In the genomic region with DNA sequence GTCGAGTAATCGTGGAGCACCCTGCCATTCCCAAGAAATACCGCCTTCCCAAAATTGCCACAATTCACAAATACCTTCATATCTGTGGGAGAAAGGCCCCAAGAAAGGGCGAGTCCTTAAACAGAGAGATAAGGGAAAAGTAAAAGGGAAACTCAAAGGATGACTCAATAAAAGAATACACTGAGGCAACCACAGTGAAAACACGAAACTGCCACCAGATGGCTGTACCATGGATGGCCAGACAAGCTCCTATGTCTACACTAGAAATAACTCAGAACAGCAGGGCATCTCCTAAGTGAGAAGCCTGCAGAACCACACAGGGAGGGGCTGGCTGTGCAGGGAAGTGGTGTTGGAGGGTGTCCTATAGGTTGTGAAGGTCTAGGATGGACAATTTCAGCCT, we compare ENCODE assay signal across 11 cellular contexts. TPM values are rescaled to one million over a fixed set of nuclear protein-coding genes. Genes with fewer than 3 reads are reported as not detected.
DNase-seq lines count a peak whose midpoint lies in the region; ATAC-seq and TF ChIP-seq lines count a peak whose summit lies in the region.
"Had no signal": no experiment of that assay in that cellular context is flagged by ENCODE, and none has a peak within 500 bp of the region (broad histone marks: within the 10 kb centered on the region; RNA-seq: fewer than 3 reads in every experiment).

No MANE protein-coding gene starts in this region.

- peak; percentile 37 for TF ChIP-seq CTCF in cardiac muscle cell (IDR thresholded peaks at IDR 0.05; ENCODE audit: low read depth, low read length)
- no peak for TF ChIP-seq CTCF in heart left ventricle (IDR thresholded peaks at IDR 0.05)
- TF ChIP-seq CTCF in PC-3 (conservative IDR thresholded peaks at IDR 0.05; ENCODE audit: low read depth, low read length) = peak; percentile 48
- no peak for TF ChIP-seq CTCF in ascending aorta (IDR thresholded peaks at IDR 0.05)
- no peak for TF ChIP-seq CTCF in RWPE1 (conservative IDR thresholded peaks at IDR 0.05; ENCODE audit: low read depth)

- TF ChIP-seq POLR2A in heart left ventricle (IDR thresholded peaks at IDR 0.05) = no peak

- no peak overlapping the region for H2AFZ ChIP-seq in PC-3 (ENCODE audit: low read length)
- H2AFZ ChIP-seq: parathyroid adenoma had no signal

- BruUV-seq in PC-3 (replicated peaks; lab: Mats Ljungman, UMichigan) = no TSS peak

- WGBS in heart left ventricle, 4 donors = 85 to 90% (median 87%) methylated on average over 5 of the region's 5 CpGs

- H3K79me2 ChIP-seq in PC-3 (ENCODE audit: low read length) = no peaks in the 10 kb centered on the region
- H3K79me2 ChIP-seq: parathyroid adenoma had no signal

- no peaks in the 10 kb centered on the region for H4K20me1 ChIP-seq in PC-3 (ENCODE audit: low read length)

- no peak overlapping the region for H3K9ac ChIP-seq in PC-3 (ENCODE audit: low read length)
- H3K9ac ChIP-seq: parathyroid adenoma had no signal

- no peaks in the 10 kb centered on the region for H3F3A ChIP-seq in PC-3 (ENCODE audit: low read length, unreplicated experiment)

- H3K27ac ChIP-seq in cardiac muscle cell (no peak overlapping the region), heart left ventricle (no peak overlapping the region), PC-3 (ENCODE audit: low read length) (no peak overlapping the region), ascending aorta (no peak overlapping the region), RWPE1 (no peak overlapping the region)
- H3K27ac ChIP-seq: colonic mucosa, parathyroid adenoma had no signal

- no peak overlapping the region for H3K4me3 ChIP-seq in cardiac muscle cell
- H3K4me3 ChIP-seq in heart left ventricle = no peak overlapping the region
- no peak overlapping the region for H3K4me3 ChIP-seq in PC-3 (ENCODE audit: low read length)
- H3K4me3 ChIP-seq in ascending aorta = no peak overlapping the region
- H3K4me3 ChIP-seq: colonic mucosa had no signal

- H3K4me1 ChIP-seq in cardiac muscle cell (ENCODE audit: low read depth) (no peaks in the 10 kb centered on the region), heart left ventricle (peaks cover 0 to 10% (median 2%) of the 10 kb centered on the region in 12 donors), PC-3 (ENCODE audit: insufficient read depth, low read length) (peaks cover 37% of the 10 kb centered on the region), ascending aorta (no peaks in the 10 kb centered on the region)
- H3K4me1 ChIP-seq: colonic mucosa had no signal

- H3K9me3 ChIP-seq in cardiac muscle cell (ENCODE audit: low read depth) (no peaks in the 10 kb centered on the region), heart left ventricle (no peaks in the 10 kb centered on the region), PC-3 (ENCODE audit: low read length) (no peaks in the 10 kb centered on the region), ascending aorta (no peaks in the 10 kb centered on the region)
- H3K9me3 ChIP-seq: colonic mucosa had no signal

- intact Hi-C loops in heart left ventricle (cut with DNase I) = no loop called here
- intact Hi-C loops in PC-3 (cut with micrococcal nuclease) = loop anchor here (2.0 kb wide), 1 partner anchor 78 kb away; no protein-coding TSS in a partner anchor
- intact Hi-C loops in ascending aorta (cut with DNase I) = no loop called here

- H3K9me2 ChIP-seq in PC-3 (replicated peaks; ENCODE audit: low read length) = no peaks in the 10 kb centered on the region

- no peaks in the 10 kb centered on the region for H3K36me3 ChIP-seq in cardiac muscle cell
- H3K36me3 ChIP-seq in heart left ventricle = no peaks in the 10 kb centered on the region
- H3K36me3 ChIP-seq in PC-3 (ENCODE audit: low read depth, low read length) = no peaks in the 10 kb centered on the region
- no peaks in the 10 kb centered on the region for H3K36me3 ChIP-seq in ascending aorta
- H3K36me3 ChIP-seq: colonic mucosa had no signal

- H3K27me3 ChIP-seq in cardiac muscle cell (no peaks in the 10 kb centered on the region), heart left ventricle (no peaks in the 10 kb centered on the region), PC-3 (ENCODE audit: low read length) (no peaks in the 10 kb centered on the region), ascending aorta (no peaks in the 10 kb centered on the region)
- H3K27me3 ChIP-seq: colonic mucosa had no signal

- POLR2A ChIA-PET in PC-3 (lab: Charles Lee; ENCODE audit: unreplicated experiment) (interaction anchor here (0.6 kb wide), 1 partner anchor 10 kb away, joined by 3 read pairs; no protein-coding TSS in a partner anchor), RWPE1 (lab: Yijun Ruan, JAX; ENCODE audit: low non-redundant PET) (no interaction called here)

- no peak overlapping the region for H3K4me2 ChIP-seq in PC-3 (ENCODE audit: low read length)

- ATAC-seq in heart left ventricle (no peak), HG02678 (IDR thresholded peaks at IDR 0.05; ENCODE audit: unreplicated experiment) (peak; percentile 94), PC-3 (peak; percentile 28)

- CTCF ChIA-PET in PC-3 (lab: Charles Lee) (interaction anchor here (0.5 to 0.6 kb wide), 2 partner anchors 22 to 25 kb away, joined by 3 to 4 read pairs; a partner anchor contains a TSS), RWPE1 (lab: Yijun Ruan, JAX) (no interaction called here)

- DNase-seq in cardiac muscle cell (ENCODE audit: low read depth in 1 of 2, low spot score in 1 of 2) (peak in 1 of 2 donors; percentile 59), heart left ventricle (no peak), PC-3 (peak; percentile 52), cerebellum (ENCODE audit: low spot score) (no peak), ascending aorta (ENCODE audit: low spot score in 2 of 2) (no peak), RWPE1 (ENCODE audit: low spot score) (no peak)
- DNase-seq in stimulated activated CD8-positive, alpha-beta memory T cell treated with anti-CD3 and anti-CD28 coated beads, Interleukin-4, amount 100 ng/mL, for 48 hours = peak; percentile 37
- DNase-seq: Calu3, colonic mucosa had no signal

RNA-seq across cellular contexts. Expression of a gene that starts 25.0 kb away (rescaled TPM):
- 4.9 and 15.7 TPM in 2 replicates for total RNA-seq in cardiac muscle cell
- polyA plus RNA-seq in cardiac muscle cell = 6.0 and 10.8 TPM in 2 replicates
- total RNA-seq in heart left ventricle = 10 to 100 TPM in 3 of 9 donors, 1 to 10 TPM in 6; 3.1 to 16.8 (median 9.3) TPM
- 1 to 10 TPM; 1.4 to 5.5 TPM for polyA plus RNA-seq in heart left ventricle
- 7.5 and 9.6 TPM in 2 replicates for total RNA-seq in PC-3 (2014; rRNA removed)
- total RNA-seq in cerebellum = 130 TPM
- 1.6 TPM for total RNA-seq in ascending aorta

Comparison
In these comparisons a context has a peak if more than half of its experiments do, and no peak if none do; other contexts are left out.
1. CTCF ChIP-seq: peak in cardiac muscle cell (single experiment) and PC-3 (single experiment); none in heart left ventricle (0 of 12), ascending aorta (0 of 3) and RWPE1 (single experiment).
2. DNase-seq: peak in PC-3 (single experiment) and stimulated activated CD8-positive, alpha-beta memory T cell treated with anti-CD3 and anti-CD28 coated beads, Interleukin-4, amount 100 ng/mL, for 48 hours (single experiment); none in heart left ventricle (0 of 5), cerebellum (single experiment), ascending aorta (0 of 2) and RWPE1 (single experiment).
3. ATAC-seq: peak in HG02678 (single experiment) and PC-3 (single experiment); none in heart left ventricle (0 of 4).